11 cellular contexts compared by ENCODE assay signal in genomic region chr19:44258835-44259413, GRCh38. TPM values are rescaled to one million over a fixed set of nuclear protein-coding genes. Genes with fewer than 3 reads are reported as not detected.
DNase-seq lines count a peak whose midpoint lies in the region; ATAC-seq, FAIRE-seq and TF ChIP-seq lines count a peak whose summit lies in the region.
"Had no signal": no experiment of that assay in that cellular context is flagged by ENCODE, and none has a peak within 500 bp of the region (broad histone marks: within the 10 kb centered on the region; RNA-seq: fewer than 3 reads in every experiment).

No MANE protein-coding gene starts in this region.

- no peak for ATAC-seq in GM12878

- peak overlapping the region; percentile 7; the same call in 1 of the 2 replicates for H2AFZ ChIP-seq in GM12878 (ENCODE audit: control insufficient read depth, low read depth, low read length)

- H3K27me3 Mint-ChIP-seq in Caco-2 (ENCODE audit: insufficient read depth, unreplicated experiment), result no peaks in the 10 kb centered on the region
- H3K27me3 Mint-ChIP-seq in nephron progenitor cell (ENCODE audit: low read depth, poor library complexity), result peaks cover 7% of the 10 kb centered on the region

- no peak for TF ChIP-seq EP300 in GM12878 (IDR thresholded peaks at IDR 0.05; ENCODE audit: borderline replicate concordance in 1 of 2, control insufficient read depth in 1 of 2, low read depth in 2 of 2, low read length in 2 of 2)

- no peak overlapping the region for H3K4me2 ChIP-seq in GM12878 (ENCODE audit: control insufficient read depth, insufficient read depth)

- H3K9me3 Mint-ChIP-seq in Caco-2 (ENCODE audit: unreplicated experiment), result peaks cover 42% of the 10 kb centered on the region
- peaks cover 64% of the 10 kb centered on the region for H3K9me3 Mint-ChIP-seq in nephron progenitor cell

- H3K9ac ChIP-seq in HUES48 (ENCODE audit: low read depth, low read length) (no peak overlapping the region), GM12878 (ENCODE audit: control insufficient read depth, insufficient read depth, low read length) (no peak overlapping the region)

- H4K20me1 ChIP-seq in GM12878 (ENCODE audit: control insufficient read depth, insufficient read depth), result no peaks in the 10 kb centered on the region

- TF ChIP-seq POLR2A in GM12878 (IDR thresholded peaks at IDR 0.05; ENCODE audit: low read depth, low read length), result no peak

- intact Hi-C loops in Caco-2 (cut with micrococcal nuclease; ENCODE audit: unreplicated experiment) (loop anchor here (1.0 kb wide), 2 partner anchors 46 to 97 kb away; partner anchors contain the start of genes ZNF112 and ZNF235), GM12878 (cut with micrococcal nuclease; ENCODE audit: unreplicated experiment) (no loop called here)

- in situ Hi-C loops in GM12878 (cut with MboI), result no loop called here

- POLR2A ChIA-PET in Caco-2 (lab: Charles Lee) (no interaction called here), GM12878 (lab: Charles Lee) (interaction anchor here (0.6 to 0.8 kb wide), 2 partner anchors 11 to 51 kb away, joined by 3 to 4 read pairs; no protein-coding TSS in a partner anchor)

- DNase-seq in Caco-2 (no peak), GM12878 (ENCODE audit: low read depth, low spot score) (no peak), nephron progenitor cell (no peak), NCI-H524 (lab: John Stamatoyannopoulos, UW) (no peak), anterior cingulate cortex (lab: John Stamatoyannopoulos, UW) (no peak), foreskin melanocyte (no peak)
- DNase-seq: NCI-H1694 had no signal

- H3K36me3 Mint-ChIP-seq in Caco-2 (ENCODE audit: insufficient read depth, unreplicated experiment), result peaks cover 6% of the 10 kb centered on the region
- peaks cover 53% of the 10 kb centered on the region for H3K36me3 Mint-ChIP-seq in nephron progenitor cell (ENCODE audit: low read depth)

- H3K4me1 Mint-ChIP-seq in Caco-2 (ENCODE audit: low read depth, unreplicated experiment) (peaks cover 18% of the 10 kb centered on the region), nephron progenitor cell (peaks cover 10% of the 10 kb centered on the region)

- no peak overlapping the region for H3K27ac Mint-ChIP-seq in Caco-2 (ENCODE audit: unreplicated experiment)
- H3K27ac Mint-ChIP-seq in nephron progenitor cell, result no peak overlapping the region

- WGBS in GM12878 (ENCODE audit: insufficient coverage, insufficient replicate concordance, low lambda C conversion rate, missing lambda C conversion rate), result 78% methylated on average over 2 of the region's 2 CpGs

- CTCF ChIA-PET in Caco-2 (lab: Charles Lee), result no interaction called here
- CTCF ChIA-PET in GM12878 (lab: Yijun Ruan, JAX), result interaction anchor here (0.6 kb wide), 1 partner anchor 188 kb away, joined by 4 read pairs; no protein-coding TSS in a partner anchor

- H3K27ac ChIP-seq in HUES48 (ENCODE audit: low read depth, low read length), result no peak overlapping the region
- no peak overlapping the region for H3K27ac ChIP-seq in GM12878 (ENCODE audit: control insufficient read depth, insufficient read depth)
- H3K27ac ChIP-seq: thoracic aorta had no signal

- SMC1A ChIA-PET in GM12878 (lab: Charles Lee; ENCODE audit: uncharacterized antibody, unreplicated experiment), result interaction anchor here (1.0 to 1.5 kb wide), 3 partner anchors 40 to 222 kb away, joined by 3 to 4 read pairs (median 4); no protein-coding TSS in a partner anchor

- no peaks in the 10 kb centered on the region for H3K36me3 ChIP-seq in Caco-2 (ENCODE audit: control insufficient read depth, insufficient read depth, low read length)
- no peaks in the 10 kb centered on the region for H3K36me3 ChIP-seq in HUES48 (ENCODE audit: control insufficient read depth, insufficient read depth, low read length)
- H3K36me3 ChIP-seq in GM12878 (ENCODE audit: control insufficient read depth in 2 of 2, insufficient read depth in 2 of 2, low read length in 1 of 2), result no peaks in the 10 kb centered on the region
- H3K36me3 ChIP-seq: colonic mucosa, thoracic aorta had no signal

- FAIRE-seq in GM12878 (lab: Jason Lieb, UNC), result no peak

- peaks cover 13% of the 10 kb centered on the region for H3K9me3 ChIP-seq in Caco-2
- peaks cover 27% of the 10 kb centered on the region for H3K9me3 ChIP-seq in HUES48 (ENCODE audit: control insufficient read depth, insufficient read depth, low read length)
- H3K9me3 ChIP-seq in GM12878 (replicated peaks; ENCODE audit: control insufficient read depth, insufficient read depth, low read length), result peaks cover 2% of the 10 kb centered on the region
- H3K9me3 ChIP-seq: colonic mucosa had no signal

- peaks cover 4% of the 10 kb centered on the region; the same call in 1 of the 2 replicates for H3K4me1 ChIP-seq in Caco-2
- H3K4me1 ChIP-seq in HUES48 (ENCODE audit: control insufficient read depth, insufficient read depth, low read length), result peaks cover 6% of the 10 kb centered on the region
- no peaks in the 10 kb centered on the region for H3K4me1 ChIP-seq in GM12878 (ENCODE audit: control insufficient read depth, insufficient read depth, low read length)
- H3K4me1 ChIP-seq: colonic mucosa had no signal

- H3K4me3 ChIP-seq in Caco-2 (ENCODE audit: low read depth, low read length) (peak overlapping the region; percentile 71; the same call in 1 of the 2 replicates), HUES48 (ENCODE audit: low read depth, low read length) (peak overlapping the region; percentile 71; the same call in 1 of the 2 replicates), GM12878 (0 out of 2 replicates have a peak overlapping the region, but pooled peaks have one; percentile 72)

- no peaks in the 10 kb centered on the region for H3K79me2 ChIP-seq in GM12878 (ENCODE audit: control insufficient read depth, insufficient read depth, low read length)

- BruUV-seq in Caco-2 (replicated peaks; lab: Mats Ljungman, UMichigan), result no TSS peak
- no TSS peak for BruUV-seq in GM12878 (replicated peaks; lab: Mats Ljungman, UMichigan)

- TF ChIP-seq CTCF in Caco-2 (IDR thresholded peaks at IDR 0.05; ENCODE audit: insufficient read depth in 1 of 2, low read depth in 1 of 2, low read length in 1 of 2, severe bottlenecking in 1 of 2, unreplicated experiment in 1 of 2) (no peak), GM12878 (IDR thresholded peaks at IDR 0.05 in 2 of 3, conservative IDR thresholded peaks at IDR 0.05 in 1 of 3; ENCODE audit: control insufficient read depth in 2 of 3, extremely low read depth in 1 of 3, insufficient read depth in 1 of 3, low read depth in 3 of 3, low read length in 3 of 3) (no peak), nephron progenitor cell (IDR thresholded peaks at IDR 0.05) (no peak)

- H3K27me3 ChIP-seq in Caco-2 (replicated peaks; ENCODE audit: control insufficient read depth, insufficient read depth, low read length), result no peaks in the 10 kb centered on the region
- H3K27me3 ChIP-seq in HUES48 (ENCODE audit: control insufficient read depth, insufficient read depth, low read length), result no peaks in the 10 kb centered on the region
- H3K27me3 ChIP-seq in GM12878 (replicated peaks in 1 of 2; ENCODE audit: control insufficient read depth in 2 of 2, insufficient read depth in 2 of 2, low read length in 1 of 2), result no peaks in the 10 kb centered on the region
- H3K27me3 ChIP-seq: colonic mucosa, spleen had no signal

- RAD21 ChIA-PET in GM12878 (lab: Charles Lee; ENCODE audit: unreplicated experiment), result interaction anchor here (1.3 kb wide), 1 partner anchor 45 kb away, joined by 3 read pairs; no protein-coding TSS in a partner anchor

- TF ChIP-seq RAD21 in GM12878 (IDR thresholded peaks at IDR 0.05; ENCODE audit: insufficient read depth, low read depth, low read length), result no peak

- H3K4me3 Mint-ChIP-seq in Caco-2 (ENCODE audit: unreplicated experiment), result peak overlapping the region; percentile 88
- H3K4me3 Mint-ChIP-seq in nephron progenitor cell, result peak overlapping the region; percentile 89

RNA-seq across cellular contexts. Expression of gene ZNF233, which starts 0.8 kb away (rescaled TPM):
- total RNA-seq in Caco-2 (2022), result 4.2 and 4.5 TPM in 2 replicates
- total RNA-seq in GM12878 (2013; cell fraction: nucleolus; rRNA removed), result 4.7 and 6.1 TPM in 2 replicates
- 0.23 and 0.54 TPM in 2 replicates for total RNA-seq in GM12878 (2014; rRNA removed)
- total RNA-seq in GM12878 (2014; rRNA removed; fragmentation: Illumina TruSeq; extraction: Trizol), result 0.32 and 0.63 TPM in 2 replicates
- 0.19 and 0.26 TPM in 2 replicates for total RNA-seq in GM12878 (2021)
- 0.54 TPM for polyA plus RNA-seq in GM12878 (2011; ENCODE audit: low read depth)
- 1.5 and 1.8 TPM in 2 replicates for polyA plus RNA-seq in GM12878 (2011; rRNA removed)
- 0.69 and 0.75 TPM in 2 replicates for polyA plus RNA-seq in GM12878 (2011; cell fraction: cytosol; rRNA removed)
- 2.0 and 2.8 TPM in 2 replicates for polyA plus RNA-seq in GM12878 (2011; cell fraction: nucleus; rRNA removed)
- 0.92 and 0.94 TPM in 2 replicates for polyA plus RNA-seq in GM12878 (2012)
- polyA plus RNA-seq in GM12878 (2014; fragmentation: Illumina TruSeq; extraction: Trizol), result 0.06 and 0.32 TPM in 2 replicates
- under 1 TPM; 0.35 to 0.46 TPM for polyA plus RNA-seq in GM12878 (2014; fragmentation: Nextera tagmentation; extraction: Ambion mirVana)
- polyA plus RNA-seq in GM12878 (2014; rRNA removed), result 0.29 and 0.67 TPM in 2 replicates
- 1 to 10 TPM in 1 of 2 experiments, under 1 TPM in 1; 0.93 to 1.0 TPM for polyA plus RNA-seq in GM12878 (2016; fragmentation: Nextera tagmentation; extraction: Ambion mirVana)
- polyA minus RNA-seq in GM12878 (2011; rRNA and poly(A)+ RNA removed), result 3.5 and 4.2 TPM in 2 replicates
- 1.3 and 1.8 TPM in 2 replicates for polyA minus RNA-seq in GM12878 (2011; cell fraction: cytosol; rRNA and poly(A)+ RNA removed)
- polyA minus RNA-seq in GM12878 (2011; cell fraction: nucleus; rRNA and poly(A)+ RNA removed), result 3.7 and 5.5 TPM in 2 replicates

RNA-seq across cellular contexts. Expression of gene ZNF235, which starts 45.9 kb away (rescaled TPM):
- total RNA-seq in Caco-2 (2022), result 9.2 and 9.5 TPM in 2 replicates
- total RNA-seq in GM12878 (2013; cell fraction: nucleolus; rRNA removed), result 88.3 and 93.4 TPM in 2 replicates
- total RNA-seq in GM12878 (2014; rRNA removed), result 4.7 and 5.9 TPM in 2 replicates
- 7.0 and 7.4 TPM in 2 replicates for total RNA-seq in GM12878 (2014; rRNA removed; fragmentation: Illumina TruSeq; extraction: Trizol)
- 3.9 and 4.8 TPM in 2 replicates for total RNA-seq in GM12878 (2021)
- 3.0 TPM for polyA plus RNA-seq in GM12878 (2011; ENCODE audit: low read depth)
- 9.0 and 12.2 TPM in 2 replicates for polyA plus RNA-seq in GM12878 (2011; rRNA removed)
- 3.7 and 6.0 TPM in 2 replicates for polyA plus RNA-seq in GM12878 (2011; cell fraction: cytosol; rRNA removed)
- 9.1 and 10.8 TPM in 2 replicates for polyA plus RNA-seq in GM12878 (2011; cell fraction: nucleus; rRNA removed)
- polyA plus RNA-seq in GM12878 (2012), result 2.5 and 4.0 TPM in 2 replicates
- polyA plus RNA-seq in GM12878 (2014; fragmentation: Illumina TruSeq; extraction: Trizol), result 4.1 and 7.5 TPM in 2 replicates
- polyA plus RNA-seq in GM12878 (2014; fragmentation: Nextera tagmentation; extraction: Ambion mirVana), result 1 to 10 TPM; 2.8 to 5.0 TPM
- 2.7 and 4.0 TPM in 2 replicates for polyA plus RNA-seq in GM12878 (2014; rRNA removed)
- 1 to 10 TPM; 3.6 to 4.9 TPM for polyA plus RNA-seq in GM12878 (2016; fragmentation: Nextera tagmentation; extraction: Ambion mirVana)
- 16.0 and 17.0 TPM in 2 replicates for polyA minus RNA-seq in GM12878 (2011; rRNA and poly(A)+ RNA removed)
- polyA minus RNA-seq in GM12878 (2011; cell fraction: cytosol; rRNA and poly(A)+ RNA removed), result 2.1 and 3.4 TPM in 2 replicates
- 16.8 and 23.8 TPM in 2 replicates for polyA minus RNA-seq in GM12878 (2011; cell fraction: nucleus; rRNA and poly(A)+ RNA removed)

RNA-seq across cellular contexts. Expression of gene ZNF227, which starts 46.6 kb away (rescaled TPM):
- total RNA-seq in Caco-2 (2022) (25.9 and 27.3 TPM in 2 replicates), GM12878 (2014; rRNA removed) (14.7 and 15.0 TPM in 2 replicates), GM12878 (2014; rRNA removed; fragmentation: Illumina TruSeq; extraction: Trizol) (22.4 and 22.9 TPM in 2 replicates), GM12878 (2021) (17.2 and 20.9 TPM in 2 replicates)
- 91.6 and 99.4 TPM in 2 replicates for total RNA-seq in GM12878 (2013; cell fraction: nucleolus; rRNA removed)
- 13.9 TPM for polyA plus RNA-seq in GM12878 (2011; ENCODE audit: low read depth)
- polyA plus RNA-seq in GM12878 (2011; rRNA removed) (19.3 and 24.2 TPM in 2 replicates), GM12878 (2014; fragmentation: Illumina TruSeq; extraction: Trizol) (16.0 and 17.2 TPM in 2 replicates), GM12878 (2014; fragmentation: Nextera tagmentation; extraction: Ambion mirVana) (1 to 10 TPM; 4.3 to 5.1 TPM), GM12878 (2014; rRNA removed) (9.8 and 10.8 TPM in 2 replicates), GM12878 (2016; fragmentation: Nextera tagmentation; extraction: Ambion mirVana) (10 to 100 TPM; 10.9 to 11.0 TPM)
- 8.7 and 8.9 TPM in 2 replicates for polyA plus RNA-seq in GM12878 (2011; cell fraction: cytosol; rRNA removed)
- polyA plus RNA-seq in GM12878 (2011; cell fraction: nucleus; rRNA removed), result 19.5 and 21.5 TPM in 2 replicates
- polyA plus RNA-seq in GM12878 (2012), result 13.0 and 13.3 TPM in 2 replicates
- polyA minus RNA-seq in GM12878 (2011; rRNA and poly(A)+ RNA removed), result 30.9 and 31.1 TPM in 2 replicates
- polyA minus RNA-seq in GM12878 (2011; cell fraction: cytosol; rRNA and poly(A)+ RNA removed), result 5.5 and 9.8 TPM in 2 replicates
- 30.9 and 49.3 TPM in 2 replicates for polyA minus RNA-seq in GM12878 (2011; cell fraction: nucleus; rRNA and poly(A)+ RNA removed)
